Comparison of ENCODE assay signal across 27 cellular contexts in the genomic region with DNA sequence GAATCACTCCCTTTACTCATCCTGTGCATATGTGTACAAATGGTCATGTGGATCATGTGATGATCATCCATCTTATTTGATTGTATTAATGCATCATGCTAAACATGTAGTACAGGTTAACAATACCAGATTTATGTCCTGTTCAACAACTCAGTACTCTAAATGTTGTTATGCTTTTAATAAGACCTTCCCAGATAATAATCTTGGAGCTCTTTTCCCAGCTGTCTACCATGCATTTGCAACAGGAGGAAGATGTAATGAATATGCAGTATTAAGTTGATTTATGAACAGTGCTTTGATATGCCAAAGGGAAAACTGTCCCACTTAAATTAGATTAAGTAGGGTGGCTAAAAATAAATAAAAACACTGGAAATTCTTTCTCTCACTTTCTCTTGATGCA.
"Had no signal": no experiment of that assay in that cellular context is flagged by ENCODE, and none has a peak within 500 bp of the region (broad histone marks: within the 10 kb centered on the region; RNA-seq: fewer than 3 reads in every experiment).

No MANE protein-coding gene starts in this region.

- H3K27ac ChIP-seq: adrenal gland, cardiac muscle cell, colonic mucosa, gastrocnemius medialis, hepatocyte, ovary, right lobe of liver, skin epidermis, upper lobe of right lung, WERI-Rb-1 had no signal

- H3K27me3 ChIP-seq: adrenal gland, cardiac muscle cell, colonic mucosa, gastrocnemius medialis, hepatocyte, ovary, right lobe of liver, upper lobe of right lung had no signal

- H3K4me1 ChIP-seq: colonic mucosa, right lobe of liver had no signal

- H3K36me3 ChIP-seq: adrenal gland, cardiac muscle cell, colonic mucosa, gastrocnemius medialis, ovary, right lobe of liver, upper lobe of right lung, WERI-Rb-1 had no signal

- DNase-seq: activated CD4-positive, alpha-beta memory T cell treated with anti-CD3 and anti-CD28 coated beads for 36 hours; activated CD4-positive, alpha-beta T cell treated with anti-CD3 and anti-CD28 coated beads, Interleukin-2, amount 10 ng/mL, durations not matched to agents 24 days and 14 days; activated CD8-positive, alpha-beta memory T cell treated with anti-CD3 and anti-CD28 coated beads, Interleukin-2, amount 50 U/mL, for 4 hours; activated effector memory CD4-positive, alpha-beta T cell treated with anti-CD3 and anti-CD28 coated beads, Interleukin-2, amount 50 U/mL, for 16 hours; activated naive CD4-positive, alpha-beta T cell treated with anti-CD3 and anti-CD28 coated beads for 36 hours; activated naive CD8-positive, alpha-beta T cell treated with anti-CD3 and anti-CD28 coated beads for 36 hours; activated T-cell treated with anti-CD3 and anti-CD28 coated beads, Interleukin-2, amount 50 U/mL, for 1 hour; adrenal gland; aorta; cerebellar nuclear complex; colonic mucosa; effector CD8-positive, alpha-beta T cell; gastrocnemius medialis; islet precursor cell; left cardiac atrium; naive B cell; ovary; right lobe of liver; stimulated activated CD4-positive, alpha-beta T cell treated with anti-CD3 and anti-CD28 coated beads, Interleukin-12 subunit alpha, Interleukin-12 subunit beta, amount 100 ng/mL, for 4 hours; stimulated activated CD4-positive, alpha-beta T cell treated with anti-CD3 and anti-CD28 coated beads, Interleukin-4, amount 100 ng/mL, for 1 hour; T1000; upper lobe of right lung; WERI-Rb-1 had no signal

- H3K79me2 ChIP-seq: hepatocyte had no signal

- H3K4me3 ChIP-seq: adrenal gland, cardiac muscle cell, colonic mucosa, gastrocnemius medialis, hepatocyte, ovary, right lobe of liver, skin epidermis, upper lobe of right lung had no signal

- H2AFZ ChIP-seq: hepatocyte had no signal

- H3K4me2 ChIP-seq: hepatocyte had no signal

- H3K9me3 ChIP-seq: adrenal gland, colonic mucosa, gastrocnemius medialis, ovary, right lobe of liver, upper lobe of right lung had no signal

- ATAC-seq: activated CD4-positive, CD25-positive, alpha-beta regulatory T cell treated with anti-CD3 and anti-CD28 coated beads, Interleukin-2, amount 50 U/mL, for 24 hours; gastrocnemius medialis; left cardiac atrium; right lobe of liver; upper lobe of right lung had no signal
